Comparison of ENCODE assay signal across 17 cellular contexts in genomic region chr2:118913805-118914645, GRCh38. TPM values are rescaled to one million over a fixed set of nuclear protein-coding genes. Genes with fewer than 3 reads are reported as not detected.
A peak's percentile ranks its signal among the peaks of the same experiment; 100 is the strongest.
DNase-seq lines count a peak whose midpoint lies in the region; ATAC-seq, FAIRE-seq and TF ChIP-seq lines count a peak whose summit lies in the region.
"Had no signal": no experiment of that assay in that cellular context is flagged by ENCODE, and none has a peak within 500 bp of the region (broad histone marks: within the 10 kb centered on the region; RNA-seq: fewer than 3 reads in every experiment).

No MANE protein-coding gene starts in this region.

- H3K27me3 ChIP-seq in ACC112 (ENCODE audit: insufficient read depth, low read length) = no peaks in the 10 kb centered on the region; the same call in 1 of the 2 replicates
- no peaks in the 10 kb centered on the region for H3K27me3 ChIP-seq in HCT116 (ENCODE audit: insufficient read depth, low read length)
- H3K27me3 ChIP-seq in astrocyte (ENCODE audit: insufficient read depth, low read length) = no peaks in the 10 kb centered on the region
- H3K27me3 ChIP-seq in lower lobe of right lung (ENCODE audit: low read depth) = no peaks in the 10 kb centered on the region
- H3K27me3 ChIP-seq: BE2C, pancreas had no signal

- no peak overlapping the region for H3K4me3 ChIP-seq in ACC112 (ENCODE audit: low read depth, low read length)
- no peak overlapping the region for H3K4me3 ChIP-seq in HCT116 (replicated peaks in 1 of 2; ENCODE audit: low read depth in 1 of 2, low read length in 2 of 2)
- H3K4me3 ChIP-seq in astrocyte (ENCODE audit: insufficient read depth, low read depth, low read length) = no peak overlapping the region
- no peak overlapping the region for H3K4me3 ChIP-seq in lower lobe of right lung
- H3K4me3 ChIP-seq: pancreas had no signal

- POLR2A ChIA-PET in HCT116 (lab: Charles Lee) = no interaction called here

- no peak for TF ChIP-seq POLR2A in HCT116 (IDR thresholded peaks at IDR 0.05; ENCODE audit: borderline replicate concordance, extremely low read depth, insufficient read depth, insufficient read length)

- FAIRE-seq in astrocyte (lab: Jason Lieb, UNC) = no peak
- FAIRE-seq: colon, pancreas had no signal

- H4K20me1 ChIP-seq in HCT116 (ENCODE audit: insufficient read depth) (no peaks in the 10 kb centered on the region), astrocyte (ENCODE audit: insufficient read depth, low read length) (no peaks in the 10 kb centered on the region)

- RAD21 ChIA-PET in HCT116 (lab: Charles Lee; ENCODE audit: low non-redundant PET in 1 of 2, low total read pairs in 2 of 2, uncharacterized antibody in 2 of 2, unreplicated experiment in 2 of 2) = no interaction called here

- no peak overlapping the region for H2AFZ ChIP-seq in ACC112 (ENCODE audit: low read length, unreplicated experiment)
- no peak overlapping the region for H2AFZ ChIP-seq in HCT116 (ENCODE audit: low read depth, low read length, poor library complexity, severe bottlenecking)
- no peak overlapping the region for H2AFZ ChIP-seq in astrocyte (ENCODE audit: low read depth, low read length)

- H3K9me3 Mint-ChIP-seq in astrocyte (ENCODE audit: unreplicated experiment) = peaks cover 5% of the 10 kb centered on the region
- no peaks in the 10 kb centered on the region for H3K9me3 Mint-ChIP-seq in effector memory CD8-positive, alpha-beta T cell

- ATAC-seq in HCT116 (peak; percentile 32; the same call in 1 of the 2 replicates), lower lobe of right lung (peak; percentile 43 to 48), T-helper 17 cell (no peak)
- no peak for ATAC-seq in effector memory CD8-positive, alpha-beta T cell (replicated peaks)

- H3K27ac Mint-ChIP-seq in astrocyte (ENCODE audit: unreplicated experiment) (peak overlapping the region; percentile 73), T-helper 17 cell (no peak overlapping the region)
- H3K27ac Mint-ChIP-seq in effector memory CD8-positive, alpha-beta T cell = no peak overlapping the region

- H3K36me3 Mint-ChIP-seq in astrocyte (ENCODE audit: low read depth, unreplicated experiment) = peaks cover 3% of the 10 kb centered on the region
- H3K36me3 Mint-ChIP-seq in T-helper 17 cell (ENCODE audit: low read depth) = no peaks in the 10 kb centered on the region
- H3K36me3 Mint-ChIP-seq in effector memory CD8-positive, alpha-beta T cell (ENCODE audit: insufficient read depth) = no peaks in the 10 kb centered on the region

- H3K9me2 ChIP-seq in HCT116 (ENCODE audit: insufficient read depth) = no peaks in the 10 kb centered on the region

- H3K9me3 ChIP-seq in HCT116 (ENCODE audit: control insufficient read depth in 1 of 2, insufficient read depth in 1 of 2, low read depth in 1 of 2, low read length in 2 of 2) = no peaks in the 10 kb centered on the region
- no peaks in the 10 kb centered on the region for H3K9me3 ChIP-seq in astrocyte (ENCODE audit: insufficient read depth, low read depth, low read length)
- no peaks in the 10 kb centered on the region for H3K9me3 ChIP-seq in lower lobe of right lung
- no peaks in the 10 kb centered on the region for H3K9me3 ChIP-seq in T-helper 17 cell (ENCODE audit: control insufficient read depth, low read length, poor library complexity, severe bottlenecking)
- H3K9me3 ChIP-seq: BE2C, pancreas had no signal

- peaks cover 16% of the 10 kb centered on the region for H3K4me1 ChIP-seq in ACC112 (ENCODE audit: control insufficient read depth, insufficient read depth, low read length, unreplicated experiment)
- H3K4me1 ChIP-seq in HCT116 (ENCODE audit: control insufficient read depth in 1 of 2, insufficient read depth in 2 of 2, low read length in 2 of 2) = peaks cover 0 to 10% of the 10 kb centered on the region in 2 experiments; a peak in 1 of 4 replicates
- H3K4me1 ChIP-seq in astrocyte (ENCODE audit: insufficient read depth, low read length) = no peaks in the 10 kb centered on the region
- H3K4me1 ChIP-seq in lower lobe of right lung = no peaks in the 10 kb centered on the region
- H3K4me1 ChIP-seq: BE2C, pancreas had no signal

- H3K79me2 ChIP-seq in ACC112 (ENCODE audit: control insufficient read depth, insufficient read depth, low read length, unreplicated experiment) = no peaks in the 10 kb centered on the region
- no peaks in the 10 kb centered on the region for H3K79me2 ChIP-seq in HCT116 (ENCODE audit: insufficient read depth, low read length)
- H3K79me2 ChIP-seq in astrocyte (ENCODE audit: insufficient read depth, low read length) = no peaks in the 10 kb centered on the region

- H3K27ac ChIP-seq in ACC112 (ENCODE audit: low read depth, low read length) = peak overlapping the region; percentile 73
- H3K27ac ChIP-seq in HCT116 (ENCODE audit: low read depth, low read length) = no peak overlapping the region
- H3K27ac ChIP-seq in astrocyte (ENCODE audit: low read depth, low read length) = no peak overlapping the region
- no peak overlapping the region for H3K27ac ChIP-seq in lower lobe of right lung
- H3K27ac ChIP-seq: pancreas had no signal

- H3K36me3 ChIP-seq in ACC112 (ENCODE audit: insufficient read depth, low read length) (no peaks in the 10 kb centered on the region), HCT116 (ENCODE audit: control insufficient read depth in 1 of 2, insufficient read depth in 2 of 2, low read length in 2 of 2) (no peaks in the 10 kb centered on the region), astrocyte (ENCODE audit: insufficient read depth, low read length) (no peaks in the 10 kb centered on the region), lower lobe of right lung (no peaks in the 10 kb centered on the region)
- H3K36me3 ChIP-seq: BE2C, pancreas had no signal

- peak overlapping the region; percentile 29 for H3K4me3 Mint-ChIP-seq in astrocyte (ENCODE audit: unreplicated experiment)
- no peak overlapping the region for H3K4me3 Mint-ChIP-seq in T-helper 17 cell
- no peak overlapping the region for H3K4me3 Mint-ChIP-seq in effector memory CD8-positive, alpha-beta T cell

- peaks cover 33% of the 10 kb centered on the region for H3K27me3 Mint-ChIP-seq in astrocyte (ENCODE audit: low read depth, unreplicated experiment)
- peaks cover 13% of the 10 kb centered on the region for H3K27me3 Mint-ChIP-seq in T-helper 17 cell
- peaks cover 0 to 33% of the 10 kb centered on the region in 2 donors for H3K27me3 Mint-ChIP-seq in effector memory CD8-positive, alpha-beta T cell

- DNase-seq in HCT116 (ENCODE audit: low read depth, low spot score) = peak; percentile 27
- DNase-seq in astrocyte (ENCODE audit: low read depth) = no peak
- DNase-seq in lower lobe of right lung = no peak
- DNase-seq in T-helper 17 cell = no peak
- DNase-seq in effector memory CD8-positive, alpha-beta T cell = no peak
- no peak for DNase-seq in AG20443 (ENCODE audit: low spot score)
- DNase-seq in NCI-H146 (lab: John Stamatoyannopoulos, UW) = no peak
- DNase-seq: activated CD4-positive, alpha-beta T cell treated with anti-CD3 and anti-CD28 coated beads, Interleukin-2, amount 50 U/mL, for 4 hours; BE2C; DND-41; mesenchymal stem cell; NCI-H1417 treated with DMSO at 0.1 percent for 48 hours; pancreas; RPMI8226 had no signal

- intact Hi-C loops in HCT116 (cut with micrococcal nuclease) (no loop called here), lower lobe of right lung (cut with DNase I) (no loop called here)

- TF ChIP-seq CTCF in HCT116 (IDR thresholded peaks at IDR 0.05 in 2 of 3, conservative IDR thresholded peaks at IDR 0.05 in 1 of 3; ENCODE audit: borderline replicate concordance in 1 of 3, insufficient read depth in 1 of 3, low read depth in 2 of 3, low read length in 2 of 3) = no peak
- no peak for TF ChIP-seq CTCF in astrocyte (IDR thresholded peaks at IDR 0.05; ENCODE audit: insufficient read depth, low read depth, low read length)
- no peak for TF ChIP-seq CTCF in lower lobe of right lung (IDR thresholded peaks at IDR 0.05)

- H3K9ac ChIP-seq in HCT116 (ENCODE audit: low read length) (no peak overlapping the region), astrocyte (ENCODE audit: low read length) (no peak overlapping the region)

- H3K4me2 ChIP-seq in HCT116 (ENCODE audit: low read length) = peak overlapping the region; percentile 10; the same call in 1 of the 2 replicates
- no peak overlapping the region for H3K4me2 ChIP-seq in astrocyte (ENCODE audit: low read length)

- no TSS peak for BruUV-seq in HCT116 (replicated peaks; lab: Mats Ljungman, UMichigan)

- H3K4me1 Mint-ChIP-seq in astrocyte (ENCODE audit: low read depth, unreplicated experiment) = peaks cover 10% of the 10 kb centered on the region
- H3K4me1 Mint-ChIP-seq in T-helper 17 cell = no peaks in the 10 kb centered on the region
- no peaks in the 10 kb centered on the region for H3K4me1 Mint-ChIP-seq in effector memory CD8-positive, alpha-beta T cell (ENCODE audit: low read depth in 2 of 2)

- no peak for TF ChIP-seq RAD21 in HCT116 (IDR thresholded peaks at IDR 0.05; ENCODE audit: low read depth)

- CTCF ChIA-PET in HCT116 (lab: Charles Lee) = interaction anchor here (1.0 kb wide), 1 partner anchor 32 kb away, joined by 3 read pairs; no protein-coding TSS in a partner anchor

TF ChIP-seq in HCT116, 20 proteins besides CTCF, POLR2A, EP300 and RAD21 (continues in another document):
- TF ChIP-seq POLR2AphosphoS5 (IDR thresholded peaks at IDR 0.05; ENCODE audit: low read depth, low read length) = no peak
- no peak for TF ChIP-seq CBX3 (IDR thresholded peaks at IDR 0.05; ENCODE audit: low read depth)
- no peak for TF ChIP-seq TCF7L2 (IDR thresholded peaks at IDR 0.05; ENCODE audit: borderline replicate concordance, extremely low read depth, insufficient read depth, insufficient read length)
- peak; percentile 42; the same call in 1 of the 2 replicates for TF ChIP-seq JUND (IDR thresholded peaks at IDR 0.05)
- TF ChIP-seq EZH2 (IDR thresholded peaks at IDR 0.05) = no peak
- TF ChIP-seq SRF (IDR thresholded peaks at IDR 0.05; ENCODE audit: low read depth) = no peak
- TF ChIP-seq CEBPB (IDR thresholded peaks at IDR 0.05; ENCODE audit: low read depth) = peak; percentile 35; the same call in 1 of the 2 replicates
- no peak for TF ChIP-seq ATF3 (IDR thresholded peaks at IDR 0.05)
- TF ChIP-seq, protein P1, sequence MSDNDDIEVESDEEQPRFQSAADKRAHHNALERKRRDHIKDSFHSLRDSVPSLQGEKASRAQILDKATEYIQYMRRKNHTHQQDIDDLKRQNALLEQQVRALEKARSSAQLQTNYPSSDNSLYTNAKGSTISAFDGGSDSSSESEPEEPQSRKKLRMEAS (IDR thresholded peaks at IDR 0.05) = 0 out of 2 replicates have a peak, but pooled peaks have one; percentile 19

RNA-seq across cellular contexts. Expression of gene MARCO, which starts 28.0 kb away (rescaled TPM):
- total RNA-seq in HCT116 (2021; ENCODE audit: unreplicated experiment) (0.54 TPM), astrocyte (not detected in 2 replicates), lower lobe of right lung (491 TPM), T-helper 17 cell (not detected)
- polyA plus RNA-seq in HCT116 (2012) = 0.09 and 0.45 TPM in 2 replicates
- total RNA-seq: NCI-H460 had no signal

Comparison
In these comparisons a context has a peak if more than half of its experiments do, and no peak if none do; other contexts are left out.
1. ATAC-seq: peak in HCT116 (single experiment) and lower lobe of right lung (2 of 2); none in T-helper 17 cell (single experiment) and effector memory CD8-positive, alpha-beta T cell (single experiment).
2. RNA of gene MARCO, which starts 28.0 kb away (total RNA-seq): 491 TPM in lower lobe of right lung (single experiment); 0.54 TPM in HCT116 (single experiment), not detected in astrocyte and not detected in T-helper 17 cell; every median in the first group is over 100 times any median in the second.